8 cellular contexts compared by ENCODE assay signal in the genomic region with DNA sequence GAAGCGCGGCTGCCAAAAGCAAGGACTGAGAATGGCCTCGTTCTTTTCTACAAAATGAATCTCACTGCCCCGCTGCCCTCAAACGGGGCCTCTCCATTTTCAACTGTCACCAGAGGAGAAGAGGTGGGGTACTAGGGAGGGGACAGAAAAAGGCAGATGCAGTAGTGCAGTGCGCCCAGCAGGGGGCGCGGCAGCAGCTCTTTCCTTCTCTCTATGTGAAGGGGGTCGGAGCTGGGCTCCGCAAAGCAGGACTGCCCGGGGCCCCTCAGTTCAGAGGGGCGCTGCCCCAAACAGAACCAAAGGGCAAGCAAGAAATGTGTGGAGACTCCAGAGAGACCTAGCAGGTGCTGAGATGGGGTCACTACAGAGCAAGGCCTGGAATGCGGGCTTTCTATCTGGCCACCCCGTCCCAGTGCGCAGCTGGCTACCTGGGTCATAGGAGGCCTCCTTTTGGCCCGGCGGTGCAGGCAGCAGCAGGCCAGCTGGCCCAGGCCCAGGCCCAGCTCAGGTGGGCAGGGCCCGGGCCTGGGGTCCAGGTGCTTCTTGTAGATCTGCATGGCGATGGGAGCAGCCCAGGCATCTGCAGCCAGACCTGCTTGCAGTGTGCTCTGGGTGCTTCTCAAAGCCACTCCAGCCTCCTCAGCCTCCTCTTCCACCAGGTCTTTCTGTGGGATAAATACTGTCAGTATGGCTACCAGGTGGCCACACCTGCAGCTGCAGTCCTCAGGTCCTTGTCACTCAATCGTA. TPM values are rescaled to one million over a fixed set of nuclear protein-coding genes. Genes with fewer than 3 reads are reported as not detected.
DNase-seq lines count a peak whose midpoint lies in the region; ATAC-seq and TF ChIP-seq lines count a peak whose summit lies in the region.

No MANE protein-coding gene starts in this region.

- no peaks in the 10 kb centered on the region for H4K20me1 ChIP-seq in smooth muscle cell (ENCODE audit: low read depth)

- no peaks in the 10 kb centered on the region for H3K9me3 ChIP-seq in smooth muscle cell (replicated peaks; ENCODE audit: low read depth)

- H3K27me3 ChIP-seq in smooth muscle cell (ENCODE audit: low read depth) = no peaks in the 10 kb centered on the region

- peaks cover under 1% of the 10 kb centered on the region for H3K79me2 ChIP-seq in smooth muscle cell (ENCODE audit: low read depth)

- ATAC-seq in HG03442 (IDR thresholded peaks at IDR 0.05; ENCODE audit: unreplicated experiment) = no peak

- H3K36me3 ChIP-seq in smooth muscle cell (ENCODE audit: low read depth) = no peaks in the 10 kb centered on the region

- DNase-seq in AG08396 (ENCODE audit: low spot score) (peak; percentile 74), GM13977 (ENCODE audit: low spot score) (peak; percentile 75), NCI-H82 treated with DMSO at 0.1 percent for 48 hours (lab: John Stamatoyannopoulos, UW; ENCODE audit: unreplicated experiment) (peak; percentile 8), head of caudate nucleus (peak in 36 of 42 donors; percentile 27 to 76 (median 49)), smooth muscle cell (lab: John Stamatoyannopoulos, UW; ENCODE audit: unreplicated experiment) (no peak), SW480 (ENCODE audit: low spot score) (no peak)
- DNase-seq in activated naive CD4-positive, alpha-beta T cell treated with Interleukin-2 at 50 U/mL for 16 hours = peak; percentile 49

- intact Hi-C loops in head of caudate nucleus (cut with DNase I) = loop anchor here (10.0 kb wide), 1 partner anchor 81 kb away; the partner anchor contains the start of gene MECP2

- TF ChIP-seq CTCF in GM13977 (IDR thresholded peaks at IDR 0.05; ENCODE audit: extremely low read depth, insufficient read depth, missing control alignments) (peak; percentile 81), smooth muscle cell (IDR thresholded peaks at IDR 0.05; ENCODE audit: borderline replicate concordance, insufficient read depth, poor library complexity, severe bottlenecking) (peak; percentile 81)

- 76% methylated on average over 20 of the region's 20 CpGs for WGBS in smooth muscle cell (ENCODE audit: low lambda C conversion rate)

- no peak overlapping the region for H3K4me3 ChIP-seq in smooth muscle cell

- no peaks in the 10 kb centered on the region for H3K4me1 ChIP-seq in smooth muscle cell (ENCODE audit: low read depth)

- H2AFZ ChIP-seq in smooth muscle cell (ENCODE audit: low read depth) = no peak overlapping the region

- H3K9ac ChIP-seq in smooth muscle cell (ENCODE audit: low read depth) = no peak overlapping the region

- in situ Hi-C loops in GM13977 (cut with MboI; ENCODE audit: low pct_unique_long_range_greater_than_20kb, low sequenced_read_pairs, unreplicated experiment) = no loop called here

- H3K4me2 ChIP-seq in smooth muscle cell = no peak overlapping the region

- H3F3A ChIP-seq in smooth muscle cell (ENCODE audit: low read depth) = no peaks in the 10 kb centered on the region

- H3K27ac ChIP-seq in smooth muscle cell (ENCODE audit: low read depth) = no peak overlapping the region

RNA-seq across cellular contexts. Expression of gene IRAK1, which starts 5.9 kb away (rescaled TPM):
- total RNA-seq in smooth muscle cell = 21.5 and 29.4 TPM in 2 replicates
- polyA plus RNA-seq in smooth muscle cell = 63.4 and 84.2 TPM in 2 replicates

RNA-seq across cellular contexts. Expression of gene TMEM187, which starts 41.2 kb away (rescaled TPM):
- 5.0 and 6.2 TPM in 2 replicates for total RNA-seq in smooth muscle cell
- polyA plus RNA-seq in smooth muscle cell = 9.8 and 11.2 TPM in 2 replicates

RNA-seq across cellular contexts. Expression of gene HCFC1, which starts 42.2 kb away (rescaled TPM):
- total RNA-seq in smooth muscle cell = 23.3 and 23.7 TPM in 2 replicates
- polyA plus RNA-seq in smooth muscle cell = 22.8 and 28.0 TPM in 2 replicates

Comparison
In these comparisons a context has a peak if more than half of its experiments do, and no peak if none do; other contexts are left out.
1. DNase-seq: peak in AG08396 (single experiment), GM13977 (single experiment), NCI-H82 treated with DMSO at 0.1 percent for 48 hours (single experiment), activated naive CD4-positive, alpha-beta T cell treated with Interleukin-2 at 50 U/mL for 16 hours (single experiment) and head of caudate nucleus (36 of 42); none in smooth muscle cell (single experiment) and SW480 (single experiment).